In the genomic region with DNA sequence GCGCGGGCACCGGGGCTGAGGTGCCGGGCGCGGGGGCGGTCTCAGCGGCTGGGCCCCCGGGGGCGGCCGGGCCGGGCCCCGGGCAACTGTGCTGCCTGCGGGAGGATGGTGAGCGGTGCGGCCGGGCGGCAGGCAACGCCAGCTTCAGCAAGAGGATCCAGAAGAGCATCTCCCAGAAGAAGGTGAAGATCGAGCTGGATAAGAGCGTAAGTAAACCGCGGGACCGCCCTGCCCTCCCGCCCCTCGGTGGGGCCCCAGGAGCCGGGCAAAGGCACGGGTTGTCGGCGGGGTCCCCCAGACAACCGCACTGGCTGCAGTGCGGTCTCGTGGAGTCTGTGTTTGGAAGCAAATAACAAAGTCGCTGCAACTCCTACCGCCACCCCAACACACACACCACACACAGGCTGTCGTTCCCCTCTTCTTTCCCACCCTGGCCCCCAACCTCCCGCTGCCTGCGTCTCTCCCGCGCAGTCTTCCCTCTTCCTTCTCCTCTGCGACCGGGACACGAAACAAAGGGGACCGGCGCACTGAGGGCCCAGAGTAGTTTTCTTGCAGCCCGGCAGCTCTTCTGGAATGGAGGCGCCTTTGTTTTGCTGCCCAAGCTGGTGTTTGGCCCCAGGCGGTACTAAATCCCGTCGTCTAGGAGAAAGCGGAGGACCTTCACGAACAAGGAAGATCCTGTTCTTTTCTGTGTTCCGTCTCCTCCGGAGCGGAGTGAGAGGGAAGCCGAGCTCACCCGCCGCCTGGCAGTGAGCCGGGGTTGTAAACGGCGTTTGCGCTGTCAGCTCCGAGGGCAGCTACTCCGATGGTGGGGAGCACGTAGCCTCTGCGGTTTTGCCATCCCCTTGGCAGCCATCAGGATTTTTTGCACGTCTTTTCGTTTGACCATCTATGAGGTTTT, we compare ENCODE assay signal across 3 cellular contexts.
TF ChIP-seq lines count a peak whose summit lies in the region.

No MANE protein-coding gene starts in this region.

TF ChIP-seq in GM12891, 5 proteins besides CTCF, POLR2A, EP300 and RAD21:
- TF ChIP-seq SPI1 (IDR thresholded peaks at IDR 0.05; ENCODE audit: low read depth, low read length) (no peak), POLR2AphosphoS5 (IDR thresholded peaks at IDR 0.05; ENCODE audit: low read depth, low read length) (no peak), POU2F2 (IDR thresholded peaks at IDR 0.05; ENCODE audit: low read depth, low read length) (no peak), PAX5 (IDR thresholded peaks at IDR 0.05; ENCODE audit: insufficient read depth, low read length, severe bottlenecking) (no peak), TAF1 (IDR thresholded peaks at IDR 0.05; ENCODE audit: low read depth, low read length) (no peak)

TF ChIP-seq in HEK293T, 16 proteins besides CTCF, POLR2A, EP300 and RAD21:
- TF ChIP-seq LEF1 (IDR thresholded peaks at IDR 0.05; ENCODE audit: borderline replicate concordance) = no peak
- TF ChIP-seq BHLHE40 (IDR thresholded peaks at IDR 0.05; ENCODE audit: borderline replicate concordance) = no peak
- TF ChIP-seq ZNF384 (IDR thresholded peaks at IDR 0.05) = no peak
- no peak for TF ChIP-seq HDGF (IDR thresholded peaks at IDR 0.05; ENCODE audit: borderline replicate concordance)
- no peak for TF ChIP-seq L3MBTL2 (conservative IDR thresholded peaks at IDR 0.05)
- no peak for TF ChIP-seq TARDBP (IDR thresholded peaks at IDR 0.05)
- no peak for TF ChIP-seq SUZ12 (IDR thresholded peaks at IDR 0.05)
- TF ChIP-seq NFRKB (IDR thresholded peaks at IDR 0.05) = no peak
- TF ChIP-seq, protein P1, sequence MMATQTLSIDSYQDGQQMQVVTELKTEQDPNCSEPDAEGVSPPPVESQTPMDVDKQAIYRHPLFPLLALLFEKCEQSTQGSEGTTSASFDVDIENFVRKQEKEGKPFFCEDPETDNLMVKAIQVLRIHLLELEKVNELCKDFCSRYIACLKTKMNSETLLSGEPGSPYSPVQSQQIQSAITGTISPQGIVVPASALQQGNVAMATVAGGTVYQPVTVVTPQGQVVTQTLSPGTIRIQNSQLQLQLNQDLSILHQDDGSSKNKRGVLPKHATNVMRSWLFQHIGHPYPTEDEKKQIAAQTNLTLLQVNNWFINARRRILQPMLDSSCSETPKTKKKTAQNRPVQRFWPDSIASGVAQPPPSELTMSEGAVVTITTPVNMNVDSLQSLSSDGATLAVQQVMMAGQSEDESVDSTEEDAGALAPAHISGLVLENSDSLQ (IDR thresholded peaks at IDR 0.05) = no peak
- no peak for TF ChIP-seq CTBP1 (IDR thresholded peaks at IDR 0.05; ENCODE audit: borderline replicate concordance)
- no peak; the same call in 1 of the 2 replicates for TF ChIP-seq FOXM1 (IDR thresholded peaks at IDR 0.05; ENCODE audit: borderline replicate concordance)
- no peak for TF ChIP-seq FOXK2 (IDR thresholded peaks at IDR 0.05)
- TF ChIP-seq ARNT (IDR thresholded peaks at IDR 0.05) = no peak
- no peak for TF ChIP-seq SP1 (IDR thresholded peaks at IDR 0.05)
- TF ChIP-seq FOXA1 (IDR thresholded peaks at IDR 0.05) = no peak
- TF ChIP-seq ELF4 (IDR thresholded peaks at IDR 0.05) = no peak

TF ChIP-seq in K562, 482 proteins besides CTCF, POLR2A, EP300 and RAD21 (continues in another document):
- peak; percentile 47; the same call in 1 of the 2 replicates for TF ChIP-seq CXXC5 (CRISPR knock-in tag; IDR thresholded peaks at IDR 0.05)
- no peak for TF ChIP-seq PHTF2 (CRISPR knock-in tag; IDR thresholded peaks at IDR 0.05)
- peak; percentile 95 for TF ChIP-seq CHD1 (IDR thresholded peaks at IDR 0.05; ENCODE audit: low read length)
- TF ChIP-seq AFF1 (IDR thresholded peaks at IDR 0.05; ENCODE audit: low read depth in 1 of 2, partially characterized antibody in 2 of 2) = peak in 1 of 2 experiments; percentile 28
- peak; percentile 38; the same call in 1 of the 2 replicates for TF ChIP-seq SMARCE1 (IDR thresholded peaks at IDR 0.05)
- TF ChIP-seq ZNF57 (CRISPR knock-in tag; IDR thresholded peaks at IDR 0.05) = no peak
- TF ChIP-seq NFIC (IDR thresholded peaks at IDR 0.05) = peak; percentile 22; the same call in 1 of the 2 replicates
- TF ChIP-seq ZNF277 (CRISPR knock-in tag; IDR thresholded peaks at IDR 0.05; ENCODE audit: borderline replicate concordance) = no peak
- TF ChIP-seq, protein P2, sequence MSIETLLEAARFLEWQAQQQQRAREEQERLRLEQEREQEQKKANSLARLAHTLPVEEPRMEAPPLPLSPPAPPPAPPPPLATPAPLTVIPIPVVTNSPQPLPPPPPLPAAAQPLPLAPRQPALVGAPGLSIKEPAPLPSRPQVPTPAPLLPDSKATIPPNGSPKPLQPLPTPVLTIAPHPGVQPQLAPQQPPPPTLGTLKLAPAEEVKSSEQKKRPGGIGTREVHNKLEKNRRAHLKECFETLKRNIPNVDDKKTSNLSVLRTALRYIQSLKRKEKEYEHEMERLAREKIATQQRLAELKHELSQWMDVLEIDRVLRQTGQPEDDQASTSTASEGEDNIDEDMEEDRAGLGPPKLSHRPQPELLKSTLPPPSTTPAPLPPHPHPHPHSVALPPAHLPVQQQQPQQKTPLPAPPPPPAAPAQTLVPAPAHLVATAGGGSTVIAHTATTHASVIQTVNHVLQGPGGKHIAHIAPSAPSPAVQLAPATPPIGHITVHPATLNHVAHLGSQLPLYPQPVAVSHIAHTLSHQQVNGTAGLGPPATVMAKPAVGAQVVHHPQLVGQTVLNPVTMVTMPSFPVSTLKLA (conservative IDR thresholded peaks at IDR 0.05) = peak in 1 of 2 experiments; percentile 37; a peak in 1 of 4 replicates
- TF ChIP-seq, protein P3, sequence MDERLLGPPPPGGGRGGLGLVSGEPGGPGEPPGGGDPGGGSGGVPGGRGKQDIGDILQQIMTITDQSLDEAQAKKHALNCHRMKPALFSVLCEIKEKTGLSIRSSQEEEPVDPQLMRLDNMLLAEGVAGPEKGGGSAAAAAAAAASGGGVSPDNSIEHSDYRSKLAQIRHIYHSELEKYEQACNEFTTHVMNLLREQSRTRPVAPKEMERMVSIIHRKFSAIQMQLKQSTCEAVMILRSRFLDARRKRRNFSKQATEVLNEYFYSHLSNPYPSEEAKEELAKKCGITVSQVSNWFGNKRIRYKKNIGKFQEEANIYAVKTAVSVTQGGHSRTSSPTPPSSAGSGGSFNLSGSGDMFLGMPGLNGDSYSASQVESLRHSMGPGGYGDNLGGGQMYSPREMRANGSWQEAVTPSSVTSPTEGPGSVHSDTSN (CRISPR knock-in tag; IDR thresholded peaks at IDR 0.05; ENCODE audit: low read depth) = no peak
- TF ChIP-seq, protein P3 (tag; conservative IDR thresholded peaks at IDR 0.05; ENCODE audit: low read depth) = no peak
- TF ChIP-seq NBN (IDR thresholded peaks at IDR 0.05; ENCODE audit: low read depth) = 0 out of 2 replicates have a peak, but pooled peaks have one; percentile 44
- TF ChIP-seq SIN3A (IDR thresholded peaks at IDR 0.05; ENCODE audit: borderline replicate concordance in 2 of 2, control insufficient read depth in 1 of 2, low read depth in 2 of 2, low read length in 2 of 2) = peak in 1 of 2 experiments; percentile 17; a peak in 2 of 4 replicates
- TF ChIP-seq, protein P4, sequence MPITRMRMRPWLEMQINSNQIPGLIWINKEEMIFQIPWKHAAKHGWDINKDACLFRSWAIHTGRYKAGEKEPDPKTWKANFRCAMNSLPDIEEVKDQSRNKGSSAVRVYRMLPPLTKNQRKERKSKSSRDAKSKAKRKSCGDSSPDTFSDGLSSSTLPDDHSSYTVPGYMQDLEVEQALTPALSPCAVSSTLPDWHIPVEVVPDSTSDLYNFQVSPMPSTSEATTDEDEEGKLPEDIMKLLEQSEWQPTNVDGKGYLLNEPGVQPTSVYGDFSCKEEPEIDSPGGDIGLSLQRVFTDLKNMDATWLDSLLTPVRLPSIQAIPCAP (CRISPR knock-in tag; IDR thresholded peaks at IDR 0.05; ENCODE audit: borderline replicate concordance) = no peak
- 0 out of 2 replicates have a peak, but pooled peaks have one; percentile 23 for TF ChIP-seq HDAC2 (IDR thresholded peaks at IDR 0.05)
- TF ChIP-seq NCOA2 (IDR thresholded peaks at IDR 0.05; ENCODE audit: partially characterized antibody in 2 of 2) = no peak
- no peak for TF ChIP-seq ZBTB17 (CRISPR knock-in tag; IDR thresholded peaks at IDR 0.05)
- 0 out of 2 replicates have a peak, but pooled peaks have one; percentile 4 for TF ChIP-seq ZBTB7A (IDR thresholded peaks at IDR 0.05; ENCODE audit: borderline replicate concordance, control insufficient read depth, low read depth, low read length)
- TF ChIP-seq RBFOX2 (IDR thresholded peaks at IDR 0.05; ENCODE audit: low read depth, low read length) = no peak
- no peak for TF ChIP-seq TAF15 (IDR thresholded peaks at IDR 0.05; ENCODE audit: low read depth, low read length)
- TF ChIP-seq, protein P5, sequence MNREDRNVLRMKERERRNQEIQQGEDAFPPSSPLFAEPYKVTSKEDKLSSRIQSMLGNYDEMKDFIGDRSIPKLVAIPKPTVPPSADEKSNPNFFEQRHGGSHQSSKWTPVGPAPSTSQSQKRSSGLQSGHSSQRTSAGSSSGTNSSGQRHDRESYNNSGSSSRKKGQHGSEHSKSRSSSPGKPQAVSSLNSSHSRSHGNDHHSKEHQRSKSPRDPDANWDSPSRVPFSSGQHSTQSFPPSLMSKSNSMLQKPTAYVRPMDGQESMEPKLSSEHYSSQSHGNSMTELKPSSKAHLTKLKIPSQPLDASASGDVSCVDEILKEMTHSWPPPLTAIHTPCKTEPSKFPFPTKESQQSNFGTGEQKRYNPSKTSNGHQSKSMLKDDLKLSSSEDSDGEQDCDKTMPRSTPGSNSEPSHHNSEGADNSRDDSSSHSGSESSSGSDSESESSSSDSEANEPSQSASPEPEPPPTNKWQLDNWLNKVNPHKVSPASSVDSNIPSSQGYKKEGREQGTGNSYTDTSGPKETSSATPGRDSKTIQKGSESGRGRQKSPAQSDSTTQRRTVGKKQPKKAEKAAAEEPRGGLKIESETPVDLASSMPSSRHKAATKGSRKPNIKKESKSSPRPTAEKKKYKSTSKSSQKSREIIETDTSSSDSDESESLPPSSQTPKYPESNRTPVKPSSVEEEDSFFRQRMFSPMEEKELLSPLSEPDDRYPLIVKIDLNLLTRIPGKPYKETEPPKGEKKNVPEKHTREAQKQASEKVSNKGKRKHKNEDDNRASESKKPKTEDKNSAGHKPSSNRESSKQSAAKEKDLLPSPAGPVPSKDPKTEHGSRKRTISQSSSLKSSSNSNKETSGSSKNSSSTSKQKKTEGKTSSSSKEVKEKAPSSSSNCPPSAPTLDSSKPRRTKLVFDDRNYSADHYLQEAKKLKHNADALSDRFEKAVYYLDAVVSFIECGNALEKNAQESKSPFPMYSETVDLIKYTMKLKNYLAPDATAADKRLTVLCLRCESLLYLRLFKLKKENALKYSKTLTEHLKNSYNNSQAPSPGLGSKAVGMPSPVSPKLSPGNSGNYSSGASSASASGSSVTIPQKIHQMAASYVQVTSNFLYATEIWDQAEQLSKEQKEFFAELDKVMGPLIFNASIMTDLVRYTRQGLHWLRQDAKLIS (CRISPR knock-in tag; IDR thresholded peaks at IDR 0.05) = peak; percentile 51; the same call in 1 of the 2 replicates
- TF ChIP-seq NR4A1 (CRISPR knock-in tag; IDR thresholded peaks at IDR 0.05) = 0 out of 2 replicates have a peak, but pooled peaks have one; percentile 32
- TF ChIP-seq NR4A1 (tag; IDR thresholded peaks at IDR 0.05) = no peak
- peak; percentile 49 to 50; a peak in 3 of 4 replicates for TF ChIP-seq NRF1 (conservative IDR thresholded peaks at IDR 0.05 in 1 of 2, IDR thresholded peaks at IDR 0.05 in 1 of 2)
- TF ChIP-seq CCNT2 (IDR thresholded peaks at IDR 0.05; ENCODE audit: borderline replicate concordance, extremely low read depth, insufficient read length, low read depth, low read length) = peak; percentile 11
- TF ChIP-seq CC2D1A (IDR thresholded peaks at IDR 0.05) = no peak
- 0 out of 2 replicates have a peak, but pooled peaks have one; percentile 22 for TF ChIP-seq E2F5 (CRISPR knock-in tag; IDR thresholded peaks at IDR 0.05)
